Comparison of ENCODE assay signal across 15 cellular contexts in the genomic region with DNA sequence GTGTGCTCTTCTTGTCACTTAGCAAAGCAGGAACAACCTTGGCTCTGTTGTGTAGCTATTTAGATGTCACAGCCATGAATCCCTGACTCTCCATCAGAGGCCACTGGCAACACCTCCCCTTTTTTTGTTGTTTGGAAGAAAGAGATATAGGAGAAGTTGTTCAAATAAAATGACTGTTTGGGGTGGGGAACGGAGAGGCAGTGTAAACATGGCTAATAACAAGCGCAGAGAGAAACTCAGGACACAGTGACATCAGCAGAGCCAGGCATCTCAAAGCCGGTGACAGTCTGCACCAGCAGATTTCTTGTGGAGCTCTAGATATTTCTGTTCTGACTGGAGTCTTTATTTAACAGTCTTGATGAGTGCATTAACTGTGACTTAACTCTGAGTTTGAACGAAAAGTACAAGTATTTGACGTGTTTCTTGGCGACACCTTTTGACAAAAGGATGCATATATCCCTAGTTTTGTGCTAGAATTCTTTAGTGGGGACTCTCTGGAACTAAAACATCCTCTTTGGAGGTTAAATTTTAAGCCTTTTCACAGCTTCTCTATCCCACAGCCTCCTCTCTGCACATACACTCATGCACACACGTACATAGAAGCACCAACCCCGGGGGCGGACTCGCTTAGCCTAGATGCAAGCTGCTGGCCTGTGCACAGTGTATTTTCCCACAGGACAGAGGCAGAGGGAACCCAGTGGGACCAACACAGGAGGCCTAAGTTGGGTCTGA. TPM values are rescaled to one million over a fixed set of nuclear protein-coding genes. Genes with fewer than 3 reads are reported as not detected.
DNase-seq lines count a peak whose midpoint lies in the region; ATAC-seq, FAIRE-seq and TF ChIP-seq lines count a peak whose summit lies in the region.
"Had no signal": no experiment of that assay in that cellular context is flagged by ENCODE, and none has a peak within 500 bp of the region (broad histone marks: within the 10 kb centered on the region; RNA-seq: fewer than 3 reads in every experiment).

No MANE protein-coding gene starts in this region.

- H3K4me1 ChIP-seq in CD8-positive, alpha-beta memory T cell (ENCODE audit: insufficient read depth, low read length): peaks cover 35% of the 10 kb centered on the region
- H3K4me1 ChIP-seq in PC-3 (ENCODE audit: insufficient read depth, low read length): peaks cover 43% of the 10 kb centered on the region
- peaks cover 5 to 19% of the 10 kb centered on the region in 2 donors for H3K4me1 ChIP-seq in ascending aorta
- H3K4me1 ChIP-seq: BE2C, parathyroid adenoma had no signal

- H3K36me3 Mint-ChIP-seq in CD8-positive, alpha-beta memory T cell: no peaks in the 10 kb centered on the region

- DNase-seq in CD8-positive, alpha-beta memory T cell: no peak
- DNase-seq in PC-3 (peak; percentile 50), fibroblast of pulmonary artery (ENCODE audit: low read depth) (peak; percentile 7), omental fat pad (ENCODE audit: low spot score) (no peak), GM19239 (ENCODE audit: insufficient read length, low spot score) (no peak), ascending aorta (ENCODE audit: low spot score in 2 of 2) (no peak)
- DNase-seq in stimulated activated CD8-positive, alpha-beta memory T cell treated with anti-CD3 and anti-CD28 coated beads, Interleukin-4, amount 100 ng/mL, for 48 hours: no peak
- DNase-seq: BE2C, NCI-H1436, NCI-H526 treated with DMSO at 0.1 percent for 48 hours had no signal

- H3K4me3 ChIP-seq in CD8-positive, alpha-beta memory T cell (ENCODE audit: low read length): no peak overlapping the region
- peak overlapping the region; percentile 47 for H3K4me3 ChIP-seq in PC-3 (ENCODE audit: low read length)
- no peak overlapping the region for H3K4me3 ChIP-seq in fibroblast of pulmonary artery (replicated peaks; ENCODE audit: low read depth, low read length)
- no peak overlapping the region for H3K4me3 ChIP-seq in ascending aorta
- H3K4me3 ChIP-seq: dorsolateral prefrontal cortex, lung had no signal

- peaks cover 0 to 4% of the 10 kb centered on the region in 2 donors for H3K27me3 Mint-ChIP-seq in CD8-positive, alpha-beta memory T cell

- TF ChIP-seq CTCF in PC-3 (conservative IDR thresholded peaks at IDR 0.05; ENCODE audit: low read depth, low read length) (0 out of 2 replicates have a peak, but pooled peaks have one; percentile 11), fibroblast of pulmonary artery (IDR thresholded peaks at IDR 0.05; ENCODE audit: low read length, missing control alignments) (no peak), omental fat pad (IDR thresholded peaks at IDR 0.05) (no peak), ascending aorta (IDR thresholded peaks at IDR 0.05) (no peak)

- intact Hi-C loops in PC-3 (cut with micrococcal nuclease) (loop anchor here (1.0 to 2.0 kb wide), 5 partner anchors 14 to 450 kb away; no protein-coding TSS in a partner anchor), ascending aorta (cut with DNase I) (loop anchor here (5.0 kb wide), 1 partner anchor 49 kb away; no protein-coding TSS in a partner anchor)

- no peaks in the 10 kb centered on the region for H4K20me1 ChIP-seq in PC-3 (ENCODE audit: low read length)

- no peaks in the 10 kb centered on the region for H3K79me2 ChIP-seq in PC-3 (ENCODE audit: low read length)
- H3K79me2 ChIP-seq: parathyroid adenoma had no signal

- peak overlapping the region; percentile 57 for H3K27ac ChIP-seq in CD8-positive, alpha-beta memory T cell (ENCODE audit: low read depth, low read length)
- peak overlapping the region; percentile 95 for H3K27ac ChIP-seq in PC-3 (ENCODE audit: low read length)
- H3K27ac ChIP-seq in ascending aorta: peak overlapping the region in 1 of 2 donors; percentile 63
- H3K27ac ChIP-seq: parathyroid adenoma had no signal

- H3K27ac Mint-ChIP-seq in CD8-positive, alpha-beta memory T cell: peak overlapping the region; percentile 47 to 91 (median 84)

- peak overlapping the region; percentile 80 for H3K4me2 ChIP-seq in PC-3 (ENCODE audit: low read length)

- no peak for FAIRE-seq in GM19239 (lab: Jason Lieb, UNC)

- no peaks in the 10 kb centered on the region for H3K9me3 Mint-ChIP-seq in CD8-positive, alpha-beta memory T cell
- H3K9me3 Mint-ChIP-seq: IgD-negative memory B cell had no signal

- peak overlapping the region; percentile 84 for H3K9ac ChIP-seq in PC-3 (ENCODE audit: low read length)
- H3K9ac ChIP-seq: parathyroid adenoma had no signal

- ATAC-seq in PC-3: peak; percentile 49
- ATAC-seq in omental fat pad (ENCODE audit: low FRiP score): peak; percentile 31
- ATAC-seq in HG02852 (IDR thresholded peaks at IDR 0.05; ENCODE audit: unreplicated experiment): no peak

- H3F3A ChIP-seq in PC-3 (ENCODE audit: low read length, unreplicated experiment): no peaks in the 10 kb centered on the region

- peak overlapping the region; percentile 22 to 85 (median 70) for H3K4me3 Mint-ChIP-seq in CD8-positive, alpha-beta memory T cell
- H3K4me3 Mint-ChIP-seq: IgD-negative memory B cell had no signal

- H3K9me3 ChIP-seq in CD8-positive, alpha-beta memory T cell (ENCODE audit: low read length): no peaks in the 10 kb centered on the region
- H3K9me3 ChIP-seq in PC-3 (ENCODE audit: low read length): no peaks in the 10 kb centered on the region
- no peaks in the 10 kb centered on the region for H3K9me3 ChIP-seq in ascending aorta
- H3K9me3 ChIP-seq: BE2C had no signal

- peaks cover 51 to 59% (median 53%) of the 10 kb centered on the region in 3 donors for H3K4me1 Mint-ChIP-seq in CD8-positive, alpha-beta memory T cell

- POLR2A ChIA-PET in CD8-positive, alpha-beta memory T cell (lab: Charles Lee): interaction anchor here (1.6 kb wide), 1 partner anchor 54 kb away, joined by 7 read pairs; a partner anchor contains a TSS
- POLR2A ChIA-PET in PC-3 (lab: Charles Lee; ENCODE audit: unreplicated experiment): interaction anchor here (0.6 to 1.4 kb wide), 6 partner anchors 47 to 1162 kb away, joined by 3 to 6 read pairs (median 4); no protein-coding TSS in a partner anchor

- BruUV-seq in PC-3 (replicated peaks; lab: Mats Ljungman, UMichigan): TSS peak; percentile 90

- CTCF ChIA-PET in CD8-positive, alpha-beta memory T cell (lab: Charles Lee): interaction anchor here (1.0 kb wide), 1 partner anchor 31 kb away, joined by 4 read pairs; no protein-coding TSS in a partner anchor
- CTCF ChIA-PET in PC-3 (lab: Charles Lee): interaction anchor here (1.4 kb wide), 1 partner anchor 117 kb away, joined by 3 read pairs; no protein-coding TSS in a partner anchor

- peak overlapping the region; percentile 43 for H2AFZ ChIP-seq in PC-3 (ENCODE audit: low read length)
- H2AFZ ChIP-seq: parathyroid adenoma had no signal

- H3K27me3 ChIP-seq in CD8-positive, alpha-beta memory T cell (ENCODE audit: insufficient read depth, low read length, poor library complexity, severe bottlenecking): no peaks in the 10 kb centered on the region
- no peaks in the 10 kb centered on the region for H3K27me3 ChIP-seq in PC-3 (ENCODE audit: low read length)
- H3K27me3 ChIP-seq in ascending aorta: no peaks in the 10 kb centered on the region
- H3K27me3 ChIP-seq: BE2C, dorsolateral prefrontal cortex had no signal

- no peaks in the 10 kb centered on the region for H3K9me2 ChIP-seq in PC-3 (replicated peaks; ENCODE audit: low read length)

- no peaks in the 10 kb centered on the region for H3K36me3 ChIP-seq in CD8-positive, alpha-beta memory T cell (ENCODE audit: insufficient read depth, low read length)
- H3K36me3 ChIP-seq in PC-3 (ENCODE audit: low read depth, low read length) (no peaks in the 10 kb centered on the region), ascending aorta (no peaks in the 10 kb centered on the region)
- H3K36me3 ChIP-seq: BE2C had no signal

RNA-seq across cellular contexts. Expression of a gene that starts 53.8 kb away (rescaled TPM):
- 10 to 100 TPM; 19.6 to 20.6 TPM for total RNA-seq in CD8-positive, alpha-beta memory T cell
- 0.89 TPM for polyA plus RNA-seq in CD8-positive, alpha-beta memory T cell
- total RNA-seq in PC-3 (2014; rRNA removed) (5.1 and 8.1 TPM in 2 replicates), omental fat pad (10 to 100 TPM in 1 of 4 donors, 1 to 10 TPM in 3; 4.5 to 18.0 (median 7.3) TPM), ascending aorta (24.8 TPM)

RNA-seq across cellular contexts. Expression of a gene that starts 53.9 kb away (rescaled TPM):
- total RNA-seq in CD8-positive, alpha-beta memory T cell: 10 to 100 TPM; 18.0 to 23.6 TPM
- 20.4 TPM for polyA plus RNA-seq in CD8-positive, alpha-beta memory T cell
- total RNA-seq in PC-3 (2014; rRNA removed) (17.5 and 23.8 TPM in 2 replicates), omental fat pad (10 to 100 TPM in 3 of 4 donors, 1 to 10 TPM in 1; 9.7 to 14.2 (median 11.9) TPM), ascending aorta (0.96 TPM)

Comparison
In these comparisons a context has a peak if more than half of its experiments do, and no peak if none do; other contexts are left out.
1. DNase-seq: peak in PC-3 (single experiment) and fibroblast of pulmonary artery (single experiment); none in CD8-positive, alpha-beta memory T cell (0 of 5), omental fat pad (single experiment), stimulated activated CD8-positive, alpha-beta memory T cell treated with anti-CD3 and anti-CD28 coated beads, Interleukin-4, amount 100 ng/mL, for 48 hours (single experiment), GM19239 (single experiment) and ascending aorta (0 of 2).